13 cellular contexts compared by ENCODE assay signal in genomic region chr2:84908948-84909713, GRCh38. TPM values are rescaled to one million over a fixed set of nuclear protein-coding genes. Genes with fewer than 3 reads are reported as not detected.
DNase-seq lines count a peak whose midpoint lies in the region; ATAC-seq and TF ChIP-seq lines count a peak whose summit lies in the region.
"Had no signal": no experiment of that assay in that cellular context is flagged by ENCODE, and none has a peak within 500 bp of the region (broad histone marks: within the 10 kb centered on the region; RNA-seq: fewer than 3 reads in every experiment).

No MANE protein-coding gene starts in this region.

- ATAC-seq in heart left ventricle (no peak), upper lobe of left lung (ENCODE audit: low FRiP score in 2 of 2) (no peak), GM18909 (IDR thresholded peaks at IDR 0.05; ENCODE audit: poor library complexity, unreplicated experiment) (no peak)
- peak; percentile 14 for ATAC-seq in activated CD8-positive, alpha-beta T cell treated with anti-CD3 and anti-CD28 coated beads, Interleukin-2, amount 10 ng/mL, durations not matched to agents 7 days and 5 days
- ATAC-seq: activated CD4-positive, CD25-positive, alpha-beta regulatory T cell treated with anti-CD3 and anti-CD28 coated beads, Interleukin-2, amount 50 U/mL, for 24 hours; left cardiac atrium had no signal

- H3K9me3 Mint-ChIP-seq in activated CD8-positive, alpha-beta T cell treated with anti-CD3 and anti-CD28 coated beads, Interleukin-2, amount 10 ng/mL, durations not matched to agents 7 days and 5 days (ENCODE audit: insufficient read depth) = peaks cover 5% of the 10 kb centered on the region

- TF ChIP-seq CTCF in left ventricle myocardium inferior (IDR thresholded peaks at IDR 0.05; ENCODE audit: borderline replicate concordance) (no peak), heart left ventricle (IDR thresholded peaks at IDR 0.05) (no peak), upper lobe of left lung (IDR thresholded peaks at IDR 0.05) (no peak), tibial artery (IDR thresholded peaks at IDR 0.05) (no peak)

- peaks cover 27% of the 10 kb centered on the region for H3K4me1 ChIP-seq in left ventricle myocardium inferior
- H3K4me1 ChIP-seq in heart left ventricle = peaks cover 0 to 29% (median 5%) of the 10 kb centered on the region in 12 donors
- peaks cover 0 to 5% of the 10 kb centered on the region in 2 donors for H3K4me1 ChIP-seq in esophagus (ENCODE audit: control insufficient read depth in 2 of 2, insufficient read depth in 2 of 2, low read length in 1 of 2)
- peaks cover 9 to 24% (median 22%) of the 10 kb centered on the region in 4 donors for H3K4me1 ChIP-seq in upper lobe of left lung
- peaks cover 0 to 11% (median 5%) of the 10 kb centered on the region in 4 donors for H3K4me1 ChIP-seq in tibial artery

- H3K36me3 ChIP-seq in left ventricle myocardium inferior (no peaks in the 10 kb centered on the region), heart left ventricle (peaks cover 0 to 8% (median 0%) of the 10 kb centered on the region in 9 donors), esophagus (ENCODE audit: control insufficient read depth in 2 of 2, insufficient read depth in 2 of 2, low read length in 1 of 2) (no peaks in the 10 kb centered on the region), upper lobe of left lung (peaks cover 0 to 4% (median 0%) of the 10 kb centered on the region in 4 donors), tibial artery (peaks cover 0 to 6% (median 6%) of the 10 kb centered on the region in 3 donors)

- no peak for TF ChIP-seq EP300 in upper lobe of left lung (IDR thresholded peaks at IDR 0.05)

- H3K27me3 ChIP-seq in left ventricle myocardium inferior (ENCODE audit: low read depth) = no peaks in the 10 kb centered on the region
- H3K27me3 ChIP-seq in heart left ventricle = no peaks in the 10 kb centered on the region
- H3K27me3 ChIP-seq in esophagus (ENCODE audit: control insufficient read depth in 1 of 2, insufficient read depth in 2 of 2, low read length in 2 of 2) = no peaks in the 10 kb centered on the region
- H3K27me3 ChIP-seq in upper lobe of left lung = no peaks in the 10 kb centered on the region
- H3K27me3 ChIP-seq in tibial artery = no peaks in the 10 kb centered on the region
- H3K27me3 ChIP-seq: tibial nerve had no signal

- H3K4me1 Mint-ChIP-seq in activated CD8-positive, alpha-beta T cell treated with anti-CD3 and anti-CD28 coated beads, Interleukin-2, amount 10 ng/mL, durations not matched to agents 7 days and 5 days (ENCODE audit: low read depth) = peaks cover 51% of the 10 kb centered on the region

- POLR2A ChIA-PET in activated CD8-positive, alpha-beta T cell treated with anti-CD3 and anti-CD28 coated beads, Interleukin-2, amount 10 ng/mL, durations not matched to agents 7 days and 5 days (lab: Charles Lee) = interaction anchor here (0.7 to 5.1 kb wide), 12 partner anchors 10 to 445 kb away, joined by 3 to 90 read pairs (median 5); partner anchors contain the start of genes ELMOD3 and RETSAT

- H3K4me3 ChIP-seq in left ventricle myocardium inferior (no peak overlapping the region), heart left ventricle (no peak overlapping the region), esophagus (ENCODE audit: low read depth in 1 of 2, low read length in 2 of 2) (no peak overlapping the region), upper lobe of left lung (no peak overlapping the region), tibial artery (no peak overlapping the region)
- H3K4me3 ChIP-seq: tibial nerve had no signal

- H3K27ac ChIP-seq in left ventricle myocardium inferior (replicated peaks) (peak overlapping the region; percentile 97), heart left ventricle (peak overlapping the region in 3 of 12 donors; percentile 9 to 100 (median 97)), esophagus (ENCODE audit: low read depth in 2 of 2, low read length in 1 of 2) (peak overlapping the region; percentile 51 to 60), upper lobe of left lung (peak overlapping the region in 3 of 4 donors; percentile 4 to 98 (median 97)), tibial artery (no peak overlapping the region)

- H3K27me3 Mint-ChIP-seq in activated CD8-positive, alpha-beta T cell treated with anti-CD3 and anti-CD28 coated beads, Interleukin-2, amount 10 ng/mL, durations not matched to agents 7 days and 5 days (ENCODE audit: low read depth) = peaks cover 2% of the 10 kb centered on the region

- DNase-seq in left ventricle myocardium inferior (no peak), heart left ventricle (no peak), upper lobe of left lung (no peak), tibial artery (no peak)
- DNase-seq in activated CD8-positive, alpha-beta T cell treated with anti-CD3 and anti-CD28 coated beads, Interleukin-2, amount 10 ng/mL, durations not matched to agents 7 days and 5 days = peak; percentile 84
- DNase-seq in effector CD4-positive, alpha-beta T cell = no peak
- DNase-seq: left cardiac atrium, NCI-H2171, posterior cingulate gyrus had no signal

- peak overlapping the region; percentile 95 for H3K27ac Mint-ChIP-seq in activated CD8-positive, alpha-beta T cell treated with anti-CD3 and anti-CD28 coated beads, Interleukin-2, amount 10 ng/mL, durations not matched to agents 7 days and 5 days

- H3K36me3 Mint-ChIP-seq in activated CD8-positive, alpha-beta T cell treated with anti-CD3 and anti-CD28 coated beads, Interleukin-2, amount 10 ng/mL, durations not matched to agents 7 days and 5 days (ENCODE audit: low read depth) = peaks cover 50% of the 10 kb centered on the region

- H3K9me3 ChIP-seq in left ventricle myocardium inferior (replicated peaks) (no peaks in the 10 kb centered on the region), heart left ventricle (peaks cover 0 to 4% (median 0%) of the 10 kb centered on the region in 12 donors), esophagus (ENCODE audit: control insufficient read depth in 2 of 2, insufficient read depth in 1 of 2, low read depth in 1 of 2, low read length in 1 of 2) (peaks cover 0 to 6% of the 10 kb centered on the region in 2 donors), upper lobe of left lung (no peaks in the 10 kb centered on the region), tibial artery (no peaks in the 10 kb centered on the region)
- H3K9me3 ChIP-seq: tibial nerve had no signal

- 95 to 100% (median 97%) methylated on average over 2 of the region's 2 CpGs for WGBS in heart left ventricle, 4 donors
- WGBS in esophagus, 2 donors = 89 to 93% methylated on average over 2 of the region's 2 CpGs
- 90 to 91% methylated on average over 2 of the region's 2 CpGs for WGBS in upper lobe of left lung, 2 donors

- intact Hi-C loops in left ventricle myocardium inferior (cut with micrococcal nuclease) (no loop called here), heart left ventricle (cut with DNase I) (no loop called here), tibial artery (cut with DNase I; ENCODE audit: low total_unique reads) (no loop called here)

- CTCF ChIA-PET in activated CD8-positive, alpha-beta T cell treated with anti-CD3 and anti-CD28 coated beads, Interleukin-2, amount 10 ng/mL, durations not matched to agents 7 days and 5 days (lab: Charles Lee) = interaction anchor here (1.0 to 16.2 kb wide), 4 partner anchors 11 to 27 kb away, joined by 3 to 222 read pairs (median 19); no protein-coding TSS in a partner anchor

- peak overlapping the region; percentile 93 for H3K4me3 Mint-ChIP-seq in activated CD8-positive, alpha-beta T cell treated with anti-CD3 and anti-CD28 coated beads, Interleukin-2, amount 10 ng/mL, durations not matched to agents 7 days and 5 days

- TF ChIP-seq POLR2A in heart left ventricle (IDR thresholded peaks at IDR 0.05) = no peak
- no peak for TF ChIP-seq POLR2A in upper lobe of left lung (IDR thresholded peaks at IDR 0.05)

RNA-seq across cellular contexts. Expression of gene TMSB10, which starts 3.7 kb away (rescaled TPM):
- 400 TPM for total RNA-seq in left ventricle myocardium inferior
- total RNA-seq in heart left ventricle = 1,000 to 10,000 TPM in 3 of 9 donors, 100 to 1,000 TPM in 6; 288 to 3,094 (median 492) TPM
- polyA plus RNA-seq in heart left ventricle = 1,000 to 10,000 TPM in 1 of 2 donors, 100 to 1,000 TPM in 1; 893 to 1,015 TPM
- 1,000 to 10,000 TPM; 4,520 to 4,885 TPM for total RNA-seq in activated CD8-positive, alpha-beta T cell treated with anti-CD3 and anti-CD28 coated beads, Interleukin-2, amount 10 ng/mL, durations not matched to agents 7 days and 5 days
- polyA plus RNA-seq in esophagus = 1,000 to 10,000 TPM; 1,127 to 2,184 TPM
- 1,000 to 10,000 TPM; 1,275 to 5,234 (median 2,267) TPM for total RNA-seq in upper lobe of left lung

RNA-seq across cellular contexts. Expression of gene TRABD2A, which starts 28.2 kb away (rescaled TPM):
- total RNA-seq in left ventricle myocardium inferior = 0.49 TPM
- 1 to 10 TPM in 4 of 9 donors, under 1 TPM in 4, not detected in 1; 0.42 to 3.9 (median 1.2) TPM for total RNA-seq in heart left ventricle
- polyA plus RNA-seq in heart left ventricle = 1 to 10 TPM in 1 of 2 donors, under 1 TPM in 1; 0.85 to 1.1 TPM
- total RNA-seq in activated CD8-positive, alpha-beta T cell treated with anti-CD3 and anti-CD28 coated beads, Interleukin-2, amount 10 ng/mL, durations not matched to agents 7 days and 5 days = 10 to 100 TPM; 71.9 to 73.2 TPM
- polyA plus RNA-seq in esophagus = under 1 TPM; 0.08 to 0.32 TPM
- 10 to 100 TPM in 1 of 6 donors, 1 to 10 TPM in 5; 2.0 to 22.0 (median 6.2) TPM for total RNA-seq in upper lobe of left lung

Comparison
In these comparisons a context has a peak if more than half of its experiments do, and no peak if none do; other contexts are left out.
1. H3K27ac ChIP-seq: peak in left ventricle myocardium inferior (single experiment), esophagus (2 of 2) and upper lobe of left lung (3 of 4); none in tibial artery (0 of 2).